29 cellular contexts compared by ENCODE assay signal in the genomic region with DNA sequence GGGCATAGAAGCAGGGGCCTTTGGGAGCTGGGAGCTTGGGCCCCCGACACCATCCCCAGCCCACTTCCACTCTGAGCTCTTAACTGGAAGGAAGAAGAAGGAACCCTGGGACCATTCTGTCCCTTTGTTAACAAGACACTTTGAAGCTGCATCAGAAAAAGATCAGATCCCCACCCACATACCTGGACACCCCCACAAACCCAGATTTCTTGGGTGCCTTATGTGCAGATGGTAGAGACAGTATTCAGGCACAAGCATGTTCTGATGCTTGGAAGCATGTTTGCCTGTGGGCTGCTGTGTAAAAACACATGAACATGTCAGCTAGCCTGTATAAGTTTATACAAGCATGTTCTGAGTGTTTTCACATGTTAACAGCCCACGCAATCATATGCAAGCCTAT.
"Had no signal": no experiment of that assay in that cellular context is flagged by ENCODE, and none has a peak within 500 bp of the region (broad histone marks: within the 10 kb centered on the region; RNA-seq: fewer than 3 reads in every experiment).

No MANE protein-coding gene starts in this region.

- H3K27ac Mint-ChIP-seq: activated CD4-positive, alpha-beta memory T cell treated with anti-CD3 and anti-CD28 coated beads for 36 hours; activated CD4-positive, alpha-beta T cell treated with anti-CD3 and anti-CD28 coated beads, Interleukin-2, amount 10 ng/mL, durations not matched to agents 7 days and 5 days; activated naive CD4-positive, alpha-beta T cell treated with anti-CD3 and anti-CD28 coated beads, Interleukin-2, amount 10 ng/mL, durations not matched to agents 7 days and 5 days; activated naive CD8-positive, alpha-beta T cell treated with anti-CD3 and anti-CD28 coated beads for 36 hours; activated T-cell treated with anti-CD3 and anti-CD28 coated beads, Interleukin-2, amount 50 U/mL, for 72 hours; activated T-helper 2 cell treated with anti-CD3 and anti-CD28 coated beads, Interferon-gamma antibody, Interleukin-2, Interleukin-4, amounts not matched to agents 10 μg/mL and 5 μg/mL and 100 μg/mL, durations not matched to agents 14 hours and 24 hours and 36 hours had no signal

- H3K4me3 Mint-ChIP-seq: activated CD4-positive, alpha-beta memory T cell treated with anti-CD3 and anti-CD28 coated beads for 36 hours; activated CD4-positive, alpha-beta T cell treated with anti-CD3 and anti-CD28 coated beads, Interleukin-2, amount 10 ng/mL, durations not matched to agents 7 days and 5 days; activated naive CD4-positive, alpha-beta T cell treated with anti-CD3 and anti-CD28 coated beads, Interleukin-2, amount 10 ng/mL, durations not matched to agents 7 days and 5 days; activated naive CD8-positive, alpha-beta T cell treated with anti-CD3 and anti-CD28 coated beads for 36 hours; activated T-cell treated with anti-CD3 and anti-CD28 coated beads, Interleukin-2, amount 50 U/mL, for 72 hours had no signal

- H3K36me3 ChIP-seq: breast epithelium, SJCRH30 had no signal

- H3K9me3 ChIP-seq: breast epithelium, SJCRH30, SK-N-SH had no signal

- H3K36me3 Mint-ChIP-seq: activated CD4-positive, alpha-beta memory T cell treated with anti-CD3 and anti-CD28 coated beads for 36 hours; activated naive CD4-positive, alpha-beta T cell treated with anti-CD3 and anti-CD28 coated beads, Interleukin-2, amount 10 ng/mL, durations not matched to agents 7 days and 5 days had no signal

- ATAC-seq: activated T-cell treated with anti-CD3 and anti-CD28 coated beads, Interleukin-2, amount 50 U/mL, for 72 hours; Panc1 had no signal

- DNase-seq: activated CD4-positive, alpha-beta memory T cell treated with anti-CD3 and anti-CD28 coated beads for 36 hours; activated CD4-positive, alpha-beta T cell treated with anti-CD3 and anti-CD28 coated beads, Interleukin-2, amount 10 ng/mL, durations not matched to agents 7 days and 5 days; activated CD4-positive, CD25-positive, alpha-beta regulatory T cell; activated CD8-positive, alpha-beta memory T cell treated with anti-CD3 and anti-CD28 coated beads, Interleukin-2, amount 50 U/mL, for 4 hours; activated gamma-delta T cell treated with Interleukin-2 at 50 U/mL for 16 hours; activated naive CD4-positive, alpha-beta T cell treated with anti-CD3 and anti-CD28 coated beads, Interleukin-2, amount 10 ng/mL, durations not matched to agents 7 days and 5 days; activated naive CD8-positive, alpha-beta T cell treated with anti-CD3 and anti-CD28 coated beads for 36 hours; activated T-cell treated with anti-CD3 and anti-CD28 coated beads, Interleukin-2, amount 50 U/mL, for 72 hours; central memory CD4-positive, alpha-beta T cell; Kasumi-1; NCI-H1092; NCI-H1417 treated with DMSO at 0.1 percent for 48 hours; NCI-H1694; NCI-H2029; NCI-H2107; NCI-H2171 treated with DMSO at 0.1 percent for 48 hours; NCI-H226; NCI-H526 treated with DMSO at 0.1 percent for 48 hours; OCI-M1; Right ventricle myocardium superior; SJCRH30; SK-N-SH; T-helper 1 cell had no signal

- H3K4me3 ChIP-seq: breast epithelium, K562, SJCRH30 had no signal

- H3K27ac ChIP-seq: breast epithelium, RWPE1, SJCRH30, VCaP had no signal

- H3K9me3 Mint-ChIP-seq: activated CD4-positive, alpha-beta memory T cell treated with anti-CD3 and anti-CD28 coated beads for 36 hours; activated CD4-positive, alpha-beta T cell treated with anti-CD3 and anti-CD28 coated beads, Interleukin-2, amount 10 ng/mL, durations not matched to agents 7 days and 5 days; activated naive CD4-positive, alpha-beta T cell treated with anti-CD3 and anti-CD28 coated beads, Interleukin-2, amount 10 ng/mL, durations not matched to agents 7 days and 5 days; activated naive CD8-positive, alpha-beta T cell treated with anti-CD3 and anti-CD28 coated beads for 36 hours; activated T-cell treated with anti-CD3 and anti-CD28 coated beads, Interleukin-2, amount 50 U/mL, for 72 hours; activated T-helper 2 cell treated with anti-CD3 and anti-CD28 coated beads, Interferon-gamma antibody, Interleukin-2, Interleukin-4, amounts not matched to agents 10 μg/mL and 5 μg/mL and 100 μg/mL, durations not matched to agents 14 hours and 24 hours and 36 hours had no signal
